In genomic region chr15:80182611-80183210, GRCh38 we compare ENCODE assay signal across 12 cellular contexts. TPM values are rescaled to one million over a fixed set of nuclear protein-coding genes. Genes with fewer than 3 reads are reported as not detected.
DNase-seq lines count a peak whose midpoint lies in the region; TF ChIP-seq lines count a peak whose summit lies in the region.
"Had no signal": no experiment of that assay in that cellular context is flagged by ENCODE, and none has a peak within 500 bp of the region (broad histone marks: within the 10 kb centered on the region; RNA-seq: fewer than 3 reads in every experiment).

No MANE protein-coding gene starts in this region.

- H3K36me3 ChIP-seq in SK-N-SH (replicated peaks in 1 of 2; ENCODE audit: control insufficient read depth in 1 of 2, insufficient read depth in 2 of 2, low read length in 1 of 2), result peaks cover 26 to 55% of the 10 kb centered on the region in 2 experiments
- peaks cover 23% of the 10 kb centered on the region for H3K36me3 ChIP-seq in PC-9 (ENCODE audit: low read depth)
- H3K36me3 ChIP-seq: transverse colon had no signal

- TF ChIP-seq RAD21 in SK-N-SH (IDR thresholded peaks at IDR 0.05; ENCODE audit: low read length), result no peak

- TF ChIP-seq CTCF in SK-N-SH (IDR thresholded peaks at IDR 0.05) (no peak), fibroblast of mammary gland (conservative IDR thresholded peaks at IDR 0.05; ENCODE audit: control insufficient read depth, insufficient read depth, low read depth, low read length) (no peak), PC-9 (conservative IDR thresholded peaks at IDR 0.05) (no peak)

- no peak for TF ChIP-seq EP300 in SK-N-SH (IDR thresholded peaks at IDR 0.05; ENCODE audit: borderline replicate concordance in 1 of 2, low read depth in 1 of 2, low read length in 1 of 2)

- H3K27me3 ChIP-seq in SK-N-SH (ENCODE audit: insufficient read depth) (no peaks in the 10 kb centered on the region), PC-9 (ENCODE audit: insufficient read depth, low read depth) (no peaks in the 10 kb centered on the region)
- H3K27me3 ChIP-seq: transverse colon had no signal

- H3K9ac ChIP-seq in SK-N-SH, result no peak overlapping the region

- H3K9me3 ChIP-seq in SK-N-SH (no peaks in the 10 kb centered on the region), PC-9 (ENCODE audit: insufficient read depth, low read depth) (no peaks in the 10 kb centered on the region)
- H3K9me3 ChIP-seq: transverse colon had no signal

- peaks cover 0 to 6% of the 10 kb centered on the region in 2 experiments; a peak in 1 of 4 replicates for H3K4me1 ChIP-seq in SK-N-SH (ENCODE audit: control insufficient read depth in 1 of 2, insufficient read depth in 2 of 2, low read depth in 1 of 2, low read length in 1 of 2)
- peaks cover 20% of the 10 kb centered on the region for H3K4me1 ChIP-seq in PC-9 (replicated peaks; ENCODE audit: insufficient read depth)
- H3K4me1 ChIP-seq: transverse colon had no signal

- POLR2A ChIA-PET in SK-N-SH (lab: Yijun Ruan, JAX), result no interaction called here
- POLR2A ChIA-PET in PC-9 (lab: Charles Lee; ENCODE audit: unreplicated experiment), result no interaction called here

- intact Hi-C loops in PC-9 (cut with micrococcal nuclease; ENCODE audit: unreplicated experiment), result no loop called here

- H3K4me2 ChIP-seq in SK-N-SH (no peak overlapping the region), PC-9 (no peak overlapping the region)

- 86% methylated on average over 5 of the region's 5 CpGs for WGBS in SK-N-SH (ENCODE audit: low lambda C conversion rate)

- H3K9me2 ChIP-seq in SK-N-SH (no peaks in the 10 kb centered on the region), PC-9 (ENCODE audit: insufficient read depth) (no peaks in the 10 kb centered on the region)

- peak; percentile 67 for DNase-seq in GM04503 (ENCODE audit: low read depth)
- no peak for DNase-seq in SK-N-SH
- peak; percentile 74 for DNase-seq in fibroblast of mammary gland (ENCODE audit: low read depth)
- peak; percentile 54 for DNase-seq in pulmonary artery endothelial cell (ENCODE audit: low read depth, low spot score)
- no peak for DNase-seq in SW 1271 (lab: John Stamatoyannopoulos, UW)
- DNase-seq in NCI-H146 (lab: John Stamatoyannopoulos, UW), result no peak
- no peak for DNase-seq in activated CD4-positive, alpha-beta T cell treated with anti-CD3 and anti-CD28 coated beads for 4 hours
- no peak for DNase-seq in PC-9
- DNase-seq: activated T-cell treated with anti-CD3 and anti-CD28 coated beads, Interleukin-2, amount 50 U/mL, for 4 hours; NCI-H2029 treated with DMSO at 0.1 percent for 48 hours; nucleus accumbens; transverse colon had no signal

- H3K79me2 ChIP-seq in SK-N-SH (ENCODE audit: insufficient read depth), result no peaks in the 10 kb centered on the region
- no peaks in the 10 kb centered on the region for H3K79me2 ChIP-seq in PC-9 (ENCODE audit: low read depth)

- CTCF ChIA-PET in SK-N-SH (lab: Yijun Ruan, JAX) (interaction anchor here (0.6 to 1.1 kb wide), 2 partner anchors 10 to 203 kb away, joined by 3 read pairs; no protein-coding TSS in a partner anchor), PC-9 (lab: Charles Lee) (no interaction called here)

- no TSS peak for BruUV-seq in PC-9 (replicated peaks; lab: Mats Ljungman, UMichigan)

- no peak overlapping the region for H2AFZ ChIP-seq in SK-N-SH (ENCODE audit: low read depth)
- H2AFZ ChIP-seq in PC-9, result no peak overlapping the region

- H3K4me3 ChIP-seq in SK-N-SH (ENCODE audit: low read depth in 2 of 2, low read length in 1 of 2), result no peak overlapping the region
- H3K4me3 ChIP-seq in fibroblast of mammary gland (ENCODE audit: control insufficient read depth, low read depth, low read length), result no peak overlapping the region
- H3K4me3 ChIP-seq in PC-9, result no peak overlapping the region
- H3K4me3 ChIP-seq: transverse colon had no signal

- H3F3A ChIP-seq in SK-N-SH (replicated peaks; ENCODE audit: insufficient read depth) (peaks cover 10% of the 10 kb centered on the region), PC-9 (ENCODE audit: insufficient read depth, low read depth) (peaks cover 12% of the 10 kb centered on the region)

- H3K27ac ChIP-seq in SK-N-SH (ENCODE audit: low read depth in 2 of 2, low read length in 1 of 2), result no peak overlapping the region
- no peak overlapping the region for H3K27ac ChIP-seq in PC-9
- H3K27ac ChIP-seq: transverse colon had no signal

- H4K20me1 ChIP-seq in SK-N-SH (ENCODE audit: insufficient read depth) (no peaks in the 10 kb centered on the region), PC-9 (ENCODE audit: insufficient read depth) (no peaks in the 10 kb centered on the region)

TF ChIP-seq in SK-N-SH, 30 proteins besides CTCF, POLR2A, EP300 and RAD21:
- TF ChIP-seq, protein P1, sequence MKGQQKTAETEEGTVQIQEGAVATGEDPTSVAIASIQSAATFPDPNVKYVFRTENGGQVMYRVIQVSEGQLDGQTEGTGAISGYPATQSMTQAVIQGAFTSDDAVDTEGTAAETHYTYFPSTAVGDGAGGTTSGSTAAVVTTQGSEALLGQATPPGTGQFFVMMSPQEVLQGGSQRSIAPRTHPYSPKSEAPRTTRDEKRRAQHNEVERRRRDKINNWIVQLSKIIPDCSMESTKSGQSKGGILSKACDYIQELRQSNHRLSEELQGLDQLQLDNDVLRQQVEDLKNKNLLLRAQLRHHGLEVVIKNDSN (IDR thresholded peaks at IDR 0.05; ENCODE audit: borderline replicate concordance, low read depth), result no peak
- TF ChIP-seq REST (IDR thresholded peaks at IDR 0.05; ENCODE audit: low read depth, low read length) (peak; percentile 77; the same call in 1 of the 2 replicates), NFIC (IDR thresholded peaks at IDR 0.05; ENCODE audit: borderline replicate concordance) (no peak), TCF12 (IDR thresholded peaks at IDR 0.05) (peak; percentile 21; the same call in 1 of the 2 replicates)

RNA-seq across cellular contexts. Expression of gene FAH, which starts 29.9 kb away (rescaled TPM):
- polyA plus RNA-seq in SK-N-SH (2012; rRNA removed), result 34.9 and 36.9 TPM in 2 replicates
- polyA plus RNA-seq in SK-N-SH (2012; cell fraction: cytosol; rRNA removed), result 24.4 and 27.8 TPM in 2 replicates
- 64.1 and 93.9 TPM in 2 replicates for polyA plus RNA-seq in SK-N-SH (2012; cell fraction: nucleus; rRNA removed)
- total RNA-seq in pulmonary artery endothelial cell, result 22.2 and 27.6 TPM in 2 replicates
- total RNA-seq in PC-9 (2021), result 53.9 and 75.5 TPM in 2 replicates

Comparison
In these comparisons a context has a peak if more than half of its experiments do, and no peak if none do; other contexts are left out.
1. DNase-seq: peak in GM04503 (single experiment), fibroblast of mammary gland (single experiment) and pulmonary artery endothelial cell (single experiment); none in SK-N-SH (single experiment), SW 1271 (0 of 2), NCI-H146 (single experiment), activated CD4-positive, alpha-beta T cell treated with anti-CD3 and anti-CD28 coated beads for 4 hours (0 of 2) and PC-9 (0 of 2).